Comparison of ENCODE assay signal across 22 cellular contexts in the genomic region with DNA sequence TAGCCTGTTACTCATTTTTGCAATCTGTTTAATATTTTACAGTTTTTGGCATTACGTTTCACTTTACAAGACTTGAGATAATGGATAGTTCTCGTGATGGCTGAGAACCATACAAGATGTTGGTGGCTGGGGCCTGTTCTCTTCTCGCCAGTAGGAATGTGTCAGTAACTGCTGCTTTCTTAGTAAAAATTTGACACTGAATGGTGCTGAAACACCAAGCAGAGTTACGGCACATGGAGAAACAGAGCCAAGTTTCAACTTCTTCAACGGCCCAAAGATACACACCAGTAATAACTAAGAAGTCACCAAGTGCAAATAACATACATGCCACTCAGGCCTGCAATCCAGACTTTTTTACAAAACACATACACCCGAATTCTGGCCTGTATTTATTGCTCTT.
"Had no signal": no experiment of that assay in that cellular context is flagged by ENCODE, and none has a peak within 500 bp of the region (broad histone marks: within the 10 kb centered on the region; RNA-seq: fewer than 3 reads in every experiment).

No MANE protein-coding gene starts in this region.

- H3K4me3 ChIP-seq: adrenal gland, hepatocyte, lower lobe of right lung, mucosa of descending colon, tibial nerve had no signal

- H3K9me3 Mint-ChIP-seq: activated CD4-positive, alpha-beta memory T cell treated with anti-CD3 and anti-CD28 coated beads for 36 hours; activated naive CD4-positive, alpha-beta T cell treated with anti-CD3 and anti-CD28 coated beads, Interleukin-2, amount 50 U/mL, for 24 hours; activated T-cell treated with anti-CD3 and anti-CD28 coated beads, Interleukin-2, amount 50 U/mL, for 24 hours had no signal

- H3K9me3 ChIP-seq: adrenal gland, lower lobe of right lung, mucosa of descending colon, neutrophil, tibial nerve had no signal

- FAIRE-seq: endothelial cell of umbilical vein, keratinocyte, small intestine had no signal

- H3K36me3 ChIP-seq: neutrophil, WERI-Rb-1 had no signal

- H2AFZ ChIP-seq: hepatocyte had no signal

- H3K79me2 ChIP-seq: hepatocyte had no signal

- H3K27me3 Mint-ChIP-seq: activated CD4-positive, alpha-beta memory T cell treated with anti-CD3 and anti-CD28 coated beads for 36 hours; activated naive CD4-positive, alpha-beta T cell treated with anti-CD3 and anti-CD28 coated beads, Interleukin-2, amount 50 U/mL, for 24 hours; activated T-cell treated with anti-CD3 and anti-CD28 coated beads, Interleukin-2, amount 50 U/mL, for 24 hours had no signal

- H3K4me3 Mint-ChIP-seq: activated CD4-positive, alpha-beta memory T cell treated with anti-CD3 and anti-CD28 coated beads for 36 hours; activated naive CD4-positive, alpha-beta T cell treated with anti-CD3 and anti-CD28 coated beads, Interleukin-2, amount 50 U/mL, for 24 hours; activated T-cell treated with anti-CD3 and anti-CD28 coated beads, Interleukin-2, amount 50 U/mL, for 24 hours; naive thymus-derived CD4-positive, alpha-beta T cell; T-helper 17 cell had no signal

- H3K27me3 ChIP-seq: adrenal gland, hepatocyte, neutrophil, tibial nerve had no signal

- H3K27ac ChIP-seq: hepatocyte, lower lobe of right lung, neutrophil, tibial nerve, WERI-Rb-1 had no signal

- H3K27ac Mint-ChIP-seq: activated CD4-positive, alpha-beta memory T cell treated with anti-CD3 and anti-CD28 coated beads for 36 hours; activated naive CD4-positive, alpha-beta T cell treated with anti-CD3 and anti-CD28 coated beads, Interleukin-2, amount 50 U/mL, for 24 hours; activated T-cell treated with anti-CD3 and anti-CD28 coated beads, Interleukin-2, amount 50 U/mL, for 24 hours; naive thymus-derived CD4-positive, alpha-beta T cell; T-helper 17 cell had no signal

- H3K4me2 ChIP-seq: hepatocyte had no signal

- DNase-seq: activated CD4-positive, alpha-beta memory T cell treated with anti-CD3 and anti-CD28 coated beads for 36 hours; activated T-cell treated with anti-CD3 and anti-CD28 coated beads, Interleukin-2, amount 50 U/mL, for 24 hours; adrenal gland; central memory CD4-positive, alpha-beta T cell; cortex of kidney; effector CD8-positive, alpha-beta T cell; lower lobe of right lung; mucosa of descending colon; naive thymus-derived CD4-positive, alpha-beta T cell; small intestine; stimulated activated CD4-positive, alpha-beta T cell treated with anti-CD3 and anti-CD28 coated beads, Interleukin-4, amount 100 ng/mL, for 4 hours; stimulated activated CD8-positive, alpha-beta memory T cell treated with anti-CD3 and anti-CD28 coated beads, Interleukin-4, amount 100 ng/mL, for 48 hours; stimulated activated naive CD4-positive, alpha-beta T cell treated with Interleukin-2 at 50 U/mL for 16 hours; substantia nigra; T-helper 17 cell; WERI-Rb-1 had no signal

- H3K36me3 Mint-ChIP-seq: activated CD4-positive, alpha-beta memory T cell treated with anti-CD3 and anti-CD28 coated beads for 36 hours; activated naive CD4-positive, alpha-beta T cell treated with anti-CD3 and anti-CD28 coated beads, Interleukin-2, amount 50 U/mL, for 24 hours; naive thymus-derived CD4-positive, alpha-beta T cell had no signal

- ATAC-seq: mucosa of descending colon; naive thymus-derived CD4-positive, alpha-beta T cell; T-helper 17 cell had no signal

- H3K4me1 Mint-ChIP-seq: activated naive CD4-positive, alpha-beta T cell treated with anti-CD3 and anti-CD28 coated beads, Interleukin-2, amount 50 U/mL, for 24 hours; T-helper 17 cell had no signal

- H3K4me1 ChIP-seq: adrenal gland, tibial nerve had no signal
